ENCODE assay signal across 10 cellular contexts in genomic region chr19:34184880-34185491, GRCh38. TPM values are rescaled to one million over a fixed set of nuclear protein-coding genes. Genes with fewer than 3 reads are reported as not detected.
DNase-seq lines count a peak whose midpoint lies in the region; ATAC-seq and TF ChIP-seq lines count a peak whose summit lies in the region.
"Had no signal": no experiment of that assay in that cellular context is flagged by ENCODE, and none has a peak within 500 bp of the region (broad histone marks: within the 10 kb centered on the region; RNA-seq: fewer than 3 reads in every experiment).

No MANE protein-coding gene starts in this region.

- peaks cover 0 to 84% of the 10 kb centered on the region in 2 donors for H3K4me1 ChIP-seq in right atrium auricular region
- H3K4me1 ChIP-seq in heart left ventricle: peaks cover 17 to 95% (median 73%) of the 10 kb centered on the region in 12 donors
- peaks cover 98% of the 10 kb centered on the region for H3K4me1 ChIP-seq in vagina
- peaks cover 2% of the 10 kb centered on the region; the same call in 1 of the 2 replicates for H3K4me1 ChIP-seq in SJCRH30

- H3K9me3 Mint-ChIP-seq in activated B cell treated with CpG ODN at 0.5 μM for 24 hours: no peaks in the 10 kb centered on the region

- no peaks in the 10 kb centered on the region for H3K36me3 ChIP-seq in right atrium auricular region
- H3K36me3 ChIP-seq in heart left ventricle: peaks cover 0 to 11% (median 0%) of the 10 kb centered on the region in 9 donors
- no peaks in the 10 kb centered on the region for H3K36me3 ChIP-seq in vagina
- peaks cover 25% of the 10 kb centered on the region for H3K36me3 ChIP-seq in SJCRH30

- intact Hi-C loops in Right ventricle myocardium inferior (cut with DNase I): no loop called here
- intact Hi-C loops in activated B cell treated with CpG ODN at 0.5 μM for 24 hours (cut with micrococcal nuclease): no loop called here
- intact Hi-C loops in heart left ventricle (cut with DNase I): no loop called here
- intact Hi-C loops in vagina (cut with DNase I): no loop called here

- 42 to 51% (median 47%) methylated on average over 6 of the region's 6 CpGs for WGBS in heart left ventricle, 4 donors

- DNase-seq in Right ventricle myocardium inferior (ENCODE audit: missing footprints) (no peak), right atrium auricular region (ENCODE audit: low spot score) (no peak), activated B cell treated with CpG ODN at 0.5 μM for 24 hours (no peak), heart left ventricle (no peak), vagina (ENCODE audit: extremely low spot score in 2 of 2) (no peak), NCI-H524 (lab: John Stamatoyannopoulos, UW) (no peak), SJCRH30 (no peak)
- DNase-seq: cortex of kidney, NCI-H2029 had no signal

- TF ChIP-seq CTCF in right atrium auricular region (IDR thresholded peaks at IDR 0.05) (no peak), activated B cell treated with CpG ODN at 0.5 μM for 24 hours (IDR thresholded peaks at IDR 0.05) (no peak), heart left ventricle (IDR thresholded peaks at IDR 0.05) (no peak), vagina (IDR thresholded peaks at IDR 0.05) (no peak)

- H3K27ac ChIP-seq in right atrium auricular region (peak overlapping the region in 1 of 2 donors; percentile 23), heart left ventricle (no peak overlapping the region), vagina (peak overlapping the region; percentile 14), SJCRH30 (no peak overlapping the region)

- no peaks in the 10 kb centered on the region for H3K9me3 ChIP-seq in right atrium auricular region
- no peaks in the 10 kb centered on the region for H3K9me3 ChIP-seq in heart left ventricle
- no peaks in the 10 kb centered on the region for H3K9me3 ChIP-seq in vagina
- no peaks in the 10 kb centered on the region for H3K9me3 ChIP-seq in SJCRH30 (replicated peaks)

- ATAC-seq in Right ventricle myocardium inferior (peak; percentile 20), activated B cell treated with CpG ODN at 0.5 μM for 24 hours (ENCODE audit: low read depth) (peak; percentile 7), heart left ventricle (peak in 3 of 4 donors; percentile 28 to 29 (median 28)), GM21447 (IDR thresholded peaks at IDR 0.05; ENCODE audit: unreplicated experiment) (no peak)

- CTCF ChIA-PET in activated B cell treated with CpG ODN at 0.5 μM for 24 hours (lab: Charles Lee): no interaction called here

- H3K27me3 ChIP-seq in right atrium auricular region (no peaks in the 10 kb centered on the region), heart left ventricle (no peaks in the 10 kb centered on the region), vagina (no peaks in the 10 kb centered on the region), SJCRH30 (no peaks in the 10 kb centered on the region)

- H3K27ac Mint-ChIP-seq in activated B cell treated with CpG ODN at 0.5 μM for 24 hours: peak overlapping the region; percentile 16

- H3K4me3 ChIP-seq in right atrium auricular region (no peak overlapping the region), heart left ventricle (no peak overlapping the region), vagina (peak overlapping the region in 1 of 2 donors; percentile 1), SJCRH30 (no peak overlapping the region)

- H3K4me3 Mint-ChIP-seq in activated B cell treated with CpG ODN at 0.5 μM for 24 hours: peak overlapping the region; percentile 32

- H3K27me3 Mint-ChIP-seq in activated B cell treated with CpG ODN at 0.5 μM for 24 hours: no peaks in the 10 kb centered on the region

- H3K4me1 Mint-ChIP-seq in activated B cell treated with CpG ODN at 0.5 μM for 24 hours: peaks cover 84% of the 10 kb centered on the region

- POLR2A ChIA-PET in activated B cell treated with CpG ODN at 0.5 μM for 24 hours (lab: Charles Lee): no interaction called here

- peaks cover 43% of the 10 kb centered on the region for H3K36me3 Mint-ChIP-seq in activated B cell treated with CpG ODN at 0.5 μM for 24 hours (ENCODE audit: low read depth)

- TF ChIP-seq POLR2A in heart left ventricle (IDR thresholded peaks at IDR 0.05): no peak
- no peak for TF ChIP-seq POLR2A in vagina (IDR thresholded peaks at IDR 0.05)

RNA-seq across cellular contexts. Expression of gene LSM14A, which starts 12.7 kb away (rescaled TPM):
- total RNA-seq in Right ventricle myocardium inferior (70.6 TPM), right atrium auricular region (10 to 100 TPM; 60.3 to 80.2 TPM), activated B cell treated with CpG ODN at 0.5 μM for 24 hours (136 and 142 TPM in 2 replicates), heart left ventricle (10 to 100 TPM; 39.8 to 86.8 (median 70.5) TPM), vagina (179 TPM)
- 100 to 1,000 TPM in 1 of 2 donors, 10 to 100 TPM in 1; 34.6 to 109 TPM for polyA plus RNA-seq in heart left ventricle
- 87.4 and 101 TPM in 2 replicates for total RNA-seq in SJCRH30 (2014; rRNA removed; shearing (Covaris generic))
